8 cellular contexts compared by ENCODE assay signal in genomic region chr19:46416077-46416709, GRCh38. TPM values are rescaled to one million over a fixed set of nuclear protein-coding genes. Genes with fewer than 3 reads are reported as not detected.
DNase-seq lines count a peak whose midpoint lies in the region; ATAC-seq and TF ChIP-seq lines count a peak whose summit lies in the region.

No MANE protein-coding gene starts in this region.

- H3K27ac ChIP-seq in DND-41 (ENCODE audit: low read length) (no peak overlapping the region), Karpas-422 (ENCODE audit: low read length) (no peak overlapping the region)

- H4K20me1 ChIP-seq in DND-41 (ENCODE audit: insufficient read depth, low read length) = no peaks in the 10 kb centered on the region
- H4K20me1 ChIP-seq in Karpas-422 (ENCODE audit: insufficient read depth, low read depth, low read length) = no peaks in the 10 kb centered on the region

- H3K9me3 ChIP-seq in DND-41 (ENCODE audit: insufficient read depth, low read length, severe bottlenecking) = no peaks in the 10 kb centered on the region
- H3K9me3 ChIP-seq in T-helper 17 cell (ENCODE audit: control insufficient read depth, low read length, poor library complexity, severe bottlenecking) = no peaks in the 10 kb centered on the region
- H3K9me3 ChIP-seq in Karpas-422 (ENCODE audit: low read length) = no peaks in the 10 kb centered on the region

- no peaks in the 10 kb centered on the region for H3K9me2 ChIP-seq in Karpas-422 (replicated peaks; ENCODE audit: insufficient read depth, low read length)

- no peak overlapping the region for H3K27ac Mint-ChIP-seq in T-helper 17 cell
- no peak overlapping the region for H3K27ac Mint-ChIP-seq in natural killer cell treated with Interleukin-12 subunit alpha and Interleukin-12 subunit beta and Interleukin-15 and Interleukin-18, amount 100 ng/mL, for 72 hours

- no peak for TF ChIP-seq CTCF in DND-41 (IDR thresholded peaks at IDR 0.05; ENCODE audit: borderline replicate concordance, extremely low read depth, low read length, poor library complexity, severe bottlenecking)
- TF ChIP-seq CTCF in fibroblast of the aortic adventitia (IDR thresholded peaks at IDR 0.05; ENCODE audit: insufficient read depth, low read length) = no peak

- peaks cover 64% of the 10 kb centered on the region for H3K27me3 Mint-ChIP-seq in T-helper 17 cell
- peaks cover 25 to 40% of the 10 kb centered on the region in 2 donors for H3K27me3 Mint-ChIP-seq in natural killer cell treated with Interleukin-12 subunit alpha and Interleukin-12 subunit beta and Interleukin-15 and Interleukin-18, amount 100 ng/mL, for 72 hours

- H3K4me2 ChIP-seq in DND-41 (ENCODE audit: insufficient read depth, low read length) = no peak overlapping the region
- no peak overlapping the region for H3K4me2 ChIP-seq in Karpas-422 (ENCODE audit: low read depth, low read length, poor library complexity, severe bottlenecking)

- no peaks in the 10 kb centered on the region for H3K9me3 Mint-ChIP-seq in natural killer cell treated with Interleukin-12 subunit alpha and Interleukin-12 subunit beta and Interleukin-15 and Interleukin-18, amount 100 ng/mL, for 72 hours

- ATAC-seq in DND-41 (ENCODE audit: insufficient read depth, low read depth) = peak; percentile 70
- ATAC-seq in T-helper 17 cell = peak; percentile 50
- ATAC-seq in natural killer cell treated with Interleukin-12 subunit alpha and Interleukin-12 subunit beta and Interleukin-15 and Interleukin-18, amount 100 ng/mL, for 72 hours = no peak
- ATAC-seq in HG02798 (IDR thresholded peaks at IDR 0.05; ENCODE audit: poor library complexity, unreplicated experiment) = no peak

- H3K27me3 ChIP-seq in DND-41 (ENCODE audit: insufficient read depth, low read length, poor library complexity) (peaks cover 5% of the 10 kb centered on the region), Karpas-422 (ENCODE audit: low read length) (no peaks in the 10 kb centered on the region)

- H3K36me3 ChIP-seq in DND-41 (ENCODE audit: insufficient read depth, low read length) (no peaks in the 10 kb centered on the region), Karpas-422 (ENCODE audit: insufficient read depth, low read length) (no peaks in the 10 kb centered on the region)

- H2AFZ ChIP-seq in DND-41 (ENCODE audit: low read depth, low read length) (no peak overlapping the region), Karpas-422 (ENCODE audit: low read length) (no peak overlapping the region)

- H3K9ac ChIP-seq in DND-41 (ENCODE audit: low read depth, low read length) (no peak overlapping the region), Karpas-422 (ENCODE audit: low read length) (no peak overlapping the region)

- peak; percentile 58 for DNase-seq in DND-41
- DNase-seq in NCI-H1092 treated with DMSO at 0.1 percent for 48 hours (lab: John Stamatoyannopoulos, UW) = peak; percentile 78
- DNase-seq in T-helper 17 cell = no peak
- DNase-seq in fibroblast of the aortic adventitia (ENCODE audit: low read depth) = peak; percentile 79
- DNase-seq in natural killer cell treated with Interleukin-12 subunit alpha and Interleukin-12 subunit beta and Interleukin-15 and Interleukin-18, amount 100 ng/mL, for 72 hours (ENCODE audit: low spot score) = no peak
- no peak for DNase-seq in Karpas-422
- no peak for DNase-seq in NK-92 (lab: John Stamatoyannopoulos, UW; ENCODE audit: unreplicated experiment)

- H3K36me3 Mint-ChIP-seq in T-helper 17 cell (ENCODE audit: low read depth) = no peaks in the 10 kb centered on the region
- H3K36me3 Mint-ChIP-seq in natural killer cell treated with Interleukin-12 subunit alpha and Interleukin-12 subunit beta and Interleukin-15 and Interleukin-18, amount 100 ng/mL, for 72 hours = no peaks in the 10 kb centered on the region

- H3K4me3 Mint-ChIP-seq in T-helper 17 cell = no peak overlapping the region
- H3K4me3 Mint-ChIP-seq in natural killer cell treated with Interleukin-12 subunit alpha and Interleukin-12 subunit beta and Interleukin-15 and Interleukin-18, amount 100 ng/mL, for 72 hours = peak overlapping the region; percentile 20

- H3K4me3 ChIP-seq in DND-41 (ENCODE audit: low read depth in 1 of 2, low read length in 2 of 2) (no peak overlapping the region), fibroblast of the aortic adventitia (ENCODE audit: low read depth, low read length) (peak overlapping the region; percentile 52), Karpas-422 (ENCODE audit: low read length) (no peak overlapping the region)

- no peaks in the 10 kb centered on the region for H3K79me2 ChIP-seq in DND-41 (ENCODE audit: insufficient read depth, low read length)
- no peaks in the 10 kb centered on the region for H3K79me2 ChIP-seq in Karpas-422 (ENCODE audit: low read length)

- H3K4me1 ChIP-seq in DND-41 (ENCODE audit: insufficient read depth, low read length) = 0 out of 2 replicates have a peak, but pooled peaks cover 6% of the 10 kb centered on the region
- H3K4me1 ChIP-seq in Karpas-422 (ENCODE audit: low read length) = no peaks in the 10 kb centered on the region

- peaks cover 11% of the 10 kb centered on the region for H3K4me1 Mint-ChIP-seq in T-helper 17 cell
- H3K4me1 Mint-ChIP-seq in natural killer cell treated with Interleukin-12 subunit alpha and Interleukin-12 subunit beta and Interleukin-15 and Interleukin-18, amount 100 ng/mL, for 72 hours (ENCODE audit: low read depth in 2 of 2) = no peaks in the 10 kb centered on the region

RNA-seq across cellular contexts. Expression of gene CCDC8, which starts 2.8 kb away (rescaled TPM):
- total RNA-seq in T-helper 17 cell = not detected
- 8.5 and 26.9 TPM in 2 replicates for total RNA-seq in fibroblast of the aortic adventitia (ENCODE audit: low replicate concordance)
- total RNA-seq in natural killer cell treated with Interleukin-12 subunit alpha and Interleukin-12 subunit beta and Interleukin-15 and Interleukin-18, amount 100 ng/mL, for 72 hours = not detected
- not detected in 2 replicates for total RNA-seq in Karpas-422 (2014; rRNA removed; shearing (Covaris generic); ENCODE audit: low replicate concordance)

RNA-seq across cellular contexts. Expression of gene PNMA8C, which starts 12.5 kb away (rescaled TPM):
- total RNA-seq in T-helper 17 cell (under 1 TPM; 0.10 to 0.12 TPM), fibroblast of the aortic adventitia (ENCODE audit: low replicate concordance) (not detected in 2 replicates)
- total RNA-seq in natural killer cell treated with Interleukin-12 subunit alpha and Interleukin-12 subunit beta and Interleukin-15 and Interleukin-18, amount 100 ng/mL, for 72 hours = not detected
- not detected in 2 replicates for total RNA-seq in Karpas-422 (2014; rRNA removed; shearing (Covaris generic); ENCODE audit: low replicate concordance)

RNA-seq across cellular contexts. Expression of gene PNMA8A, which starts 55.2 kb away (rescaled TPM):
- total RNA-seq in T-helper 17 cell (not detected), fibroblast of the aortic adventitia (ENCODE audit: low replicate concordance) (2.1 and 2.3 TPM in 2 replicates)
- not detected for total RNA-seq in natural killer cell treated with Interleukin-12 subunit alpha and Interleukin-12 subunit beta and Interleukin-15 and Interleukin-18, amount 100 ng/mL, for 72 hours
- total RNA-seq in Karpas-422 (2014; rRNA removed; shearing (Covaris generic); ENCODE audit: low replicate concordance) = not detected in 2 replicates

Comparison
In these comparisons a context has a peak if more than half of its experiments do, and no peak if none do; other contexts are left out.
1. ATAC-seq: peak in DND-41 (single experiment) and T-helper 17 cell (single experiment); none in natural killer cell treated with Interleukin-12 subunit alpha and Interleukin-12 subunit beta and Interleukin-15 and Interleukin-18, amount 100 ng/mL, for 72 hours (0 of 2) and HG02798 (single experiment).
2. DNase-seq: peak in DND-41 (single experiment), NCI-H1092 treated with DMSO at 0.1 percent for 48 hours (single experiment) and fibroblast of the aortic adventitia (single experiment); none in T-helper 17 cell (0 of 3), natural killer cell treated with Interleukin-12 subunit alpha and Interleukin-12 subunit beta and Interleukin-15 and Interleukin-18, amount 100 ng/mL, for 72 hours (single experiment), Karpas-422 (single experiment) and NK-92 (single experiment).